Comparison of ENCODE assay signal across 16 cellular contexts in genomic region chr13:74305876-74306275, GRCh38.
DNase-seq lines count a peak whose midpoint lies in the region; ATAC-seq and TF ChIP-seq lines count a peak whose summit lies in the region.
"Had no signal": no experiment of that assay in that cellular context is flagged by ENCODE, and none has a peak within 500 bp of the region (broad histone marks: within the 10 kb centered on the region; RNA-seq: fewer than 3 reads in every experiment).

No MANE protein-coding gene starts in this region.

- H3K27ac ChIP-seq in H9 (ENCODE audit: insufficient read length, low read depth, low read length) = no peak overlapping the region
- H3K27ac ChIP-seq: PC-9, psoas muscle had no signal

- H4K91ac ChIP-seq in H9 (ENCODE audit: insufficient read length, low read depth, low read length) = no peak overlapping the region

- no peaks in the 10 kb centered on the region for H3K79me2 ChIP-seq in H9 (ENCODE audit: insufficient read depth, low read length)

- peaks cover 33 to 34% of the 10 kb centered on the region in 2 experiments for H3K4me1 Mint-ChIP-seq in H9
- peaks cover 46% of the 10 kb centered on the region for H3K4me1 Mint-ChIP-seq in brain
- H3K4me1 Mint-ChIP-seq: stimulated activated naive B cell treated with anti-CD40 and anti-IgM and Interleukin-4, amounts not matched to agents 10 μg/mL and 1 μg/mL and 100 μg/mL, for 72 hours had no signal

- no peak overlapping the region for H2AK5ac ChIP-seq in H9 (ENCODE audit: insufficient read length, low read length)

- no peaks in the 10 kb centered on the region for H4K20me1 ChIP-seq in H9 (ENCODE audit: control insufficient read depth, insufficient read depth, insufficient read length)

- H3K23ac ChIP-seq in H9 (ENCODE audit: insufficient read length, low read depth, low read length) = no peak overlapping the region

- 0 out of 5 replicates have a peak overlapping the region, but pooled peaks of 1 of the 2 experiments have one; percentile 21 for H3K4me3 Mint-ChIP-seq in H9
- H3K4me3 Mint-ChIP-seq in brain = peak overlapping the region; percentile 36 to 73 (median 53)
- H3K4me3 Mint-ChIP-seq: activated T-cell treated with anti-CD3 and anti-CD28 coated beads, Interleukin-2, amount 50 U/mL, for 4 hours; naive B cell; stimulated activated naive B cell treated with anti-CD40 and anti-IgM and Interleukin-4, amounts not matched to agents 10 μg/mL and 1 μg/mL and 100 μg/mL, for 72 hours had no signal

- no peak overlapping the region for H3K4ac ChIP-seq in H9 (ENCODE audit: low read depth, low read length)

- no peak overlapping the region for H3K14ac ChIP-seq in H9 (ENCODE audit: insufficient read depth, low read length)

- H3K9me3 Mint-ChIP-seq in H9 (no peaks in the 10 kb centered on the region; a peak in 1 of 5 replicates), brain (peaks cover 0 to 4% (median 0%) of the 10 kb centered on the region in 5 experiments)
- H3K9me3 Mint-ChIP-seq: naive B cell had no signal

- H3K4me2 ChIP-seq in H9 (ENCODE audit: insufficient read depth, insufficient read length, low read length) = no peak overlapping the region
- H3K4me2 ChIP-seq: PC-9 had no signal

- no peak overlapping the region for H3T11ph ChIP-seq in H9 (ENCODE audit: low read length)

- no peak overlapping the region for H2BK20ac ChIP-seq in H9 (ENCODE audit: low read depth, low read length, poor library complexity, severe bottlenecking)

- no peaks in the 10 kb centered on the region for H3K27me3 ChIP-seq in H9 (ENCODE audit: insufficient read depth, low read length)

- no peaks in the 10 kb centered on the region for H3K79me1 ChIP-seq in H9 (ENCODE audit: insufficient read depth, low read depth, low read length, poor library complexity, severe bottlenecking)

- no peak overlapping the region for H3K18ac ChIP-seq in H9 (ENCODE audit: insufficient read length, low read depth, low read length)

- no peak overlapping the region for H2AFZ ChIP-seq in H9 (ENCODE audit: low read length)
- H2AFZ ChIP-seq: PC-9 had no signal

- H2BK120ac ChIP-seq in H9 (ENCODE audit: low read depth, low read length, poor library complexity, severe bottlenecking) = no peak overlapping the region

- H3K56ac ChIP-seq in H9 (ENCODE audit: insufficient read length, low read depth, low read length) = no peak overlapping the region

- no peak overlapping the region for H2BK5ac ChIP-seq in H9 (ENCODE audit: insufficient read length, low read length)

- no peaks in the 10 kb centered on the region for H3K9me3 ChIP-seq in H9 (ENCODE audit: control insufficient read depth, low read depth, low read length)
- H3K9me3 ChIP-seq: psoas muscle had no signal

- DNase-seq in H9 (peak; percentile 40), NCI-H2107 treated with DMSO at 0.1 percent for 48 hours (lab: John Stamatoyannopoulos, UW; ENCODE audit: unreplicated experiment) (peak; percentile 19), inferior parietal cortex (ENCODE audit: extremely low spot score) (peak; percentile 27), HuH-7.5 (ENCODE audit: low spot score) (no peak)
- DNase-seq: activated CD4-positive, alpha-beta T cell treated with anti-CD3 and anti-CD28 coated beads, Interleukin-2, amount 50 U/mL, for 4 hours; activated T-cell treated with anti-CD3 and anti-CD28 coated beads, Interleukin-2, amount 50 U/mL, for 4 hours; naive B cell; NCI-H510A; PC-9; psoas muscle; stimulated activated naive B cell treated with anti-CD40 and anti-IgM and Interleukin-4, amounts not matched to agents 10 μg/mL and 1 μg/mL and 100 μg/mL, for 72 hours; trophoblast cell had no signal

- no peak overlapping the region for H4K8ac ChIP-seq in H9 (replicated peaks; ENCODE audit: insufficient read length, low read depth, low read length)

- no peaks in the 10 kb centered on the region for H3K36me3 Mint-ChIP-seq in H9 (ENCODE audit: insufficient read depth in 1 of 3, low read depth in 3 of 3)
- no peaks in the 10 kb centered on the region for H3K36me3 Mint-ChIP-seq in brain
- H3K36me3 Mint-ChIP-seq: naive B cell; stimulated activated naive B cell treated with anti-CD40 and anti-IgM and Interleukin-4, amounts not matched to agents 10 μg/mL and 1 μg/mL and 100 μg/mL, for 72 hours had no signal

- no CpG with 5 or more reads among the region's 3 CpGs for WGBS in H9 (ENCODE audit: extremely low coverage, insufficient read length, low lambda C conversion rate)

- ATAC-seq in GM21381 (IDR thresholded peaks at IDR 0.05; ENCODE audit: unreplicated experiment) (no peak), GM18858 (IDR thresholded peaks at IDR 0.05; ENCODE audit: unreplicated experiment) (no peak), GM21576 (IDR thresholded peaks at IDR 0.05; ENCODE audit: unreplicated experiment) (no peak)
- ATAC-seq: activated T-cell treated with anti-CD3 and anti-CD28 coated beads, Interleukin-2, amount 50 U/mL, for 4 hours; psoas muscle; stimulated activated naive B cell treated with anti-CD40 and anti-IgM and Interleukin-4, amounts not matched to agents 10 μg/mL and 1 μg/mL and 100 μg/mL, for 72 hours had no signal

- TF ChIP-seq CTCF in H9 (conservative IDR thresholded peaks at IDR 0.05) = no peak
- no peak for TF ChIP-seq CTCF in brain (conservative IDR thresholded peaks at IDR 0.05)

- H3K27me3 Mint-ChIP-seq in H9 (ENCODE audit: low read depth) (no peaks in the 10 kb centered on the region; the same call in none of the 2 replicates), brain (no peaks in the 10 kb centered on the region)

- H4K5ac ChIP-seq in H9 (ENCODE audit: insufficient read length, low read depth, low read length) = no peak overlapping the region

- no peak overlapping the region for H3K9ac ChIP-seq in H9 (ENCODE audit: extremely low read depth, insufficient read length, low read length)

- no peaks in the 10 kb centered on the region for H3K23me2 ChIP-seq in H9 (ENCODE audit: insufficient read length, low read depth, low read length, poor library complexity, severe bottlenecking)

- H3K27ac Mint-ChIP-seq in H9 (no peak overlapping the region; a peak in 1 of 7 replicates), brain (peak overlapping the region in 4 of 5 experiments; percentile 39 to 75 (median 58))
- H3K27ac Mint-ChIP-seq: naive B cell; stimulated activated naive B cell treated with anti-CD40 and anti-IgM and Interleukin-4, amounts not matched to agents 10 μg/mL and 1 μg/mL and 100 μg/mL, for 72 hours had no signal

- H2BK12ac ChIP-seq in H9 (ENCODE audit: insufficient read length, low read depth, low read length) = no peak overlapping the region

- H3K4me1 ChIP-seq in H9 (ENCODE audit: insufficient read depth, low read length) = no peaks in the 10 kb centered on the region
- H3K4me1 ChIP-seq: psoas muscle had no signal

- no peak overlapping the region for H2BK15ac ChIP-seq in H9 (ENCODE audit: low read depth, low read length)

Comparison
In these comparisons a context has a peak if more than half of its experiments do, and no peak if none do; other contexts are left out.
1. H3K27ac Mint-ChIP-seq: peak in brain (4 of 5); none in H9 (0 of 3).